In genomic region chr11:33551051-33551450, GRCh38 we compare ENCODE assay signal across 29 cellular contexts.
"Had no signal": no experiment of that assay in that cellular context is flagged by ENCODE, and none has a peak within 500 bp of the region (broad histone marks: within the 10 kb centered on the region; RNA-seq: fewer than 3 reads in every experiment).

No MANE protein-coding gene starts in this region.

- H3K9me3 ChIP-seq: ascending aorta, MG63, Peyer's patch had no signal

- H3K4me3 ChIP-seq: ascending aorta, cardiac muscle cell, MG63, Peyer's patch had no signal

- H3K36me3 ChIP-seq: ascending aorta, cardiac muscle cell, MG63, Peyer's patch, WERI-Rb-1 had no signal

- H3K4me1 ChIP-seq: ascending aorta, Peyer's patch had no signal

- H3K27me3 ChIP-seq: ascending aorta, cardiac muscle cell, MG63, Peyer's patch had no signal

- DNase-seq: activated CD4-positive, alpha-beta T cell treated with anti-CD3 and anti-CD28 coated beads for 1 hour; activated CD4-positive, alpha-beta T cell treated with anti-CD3 and anti-CD28 coated beads for 48 hours; activated CD4-positive, CD25-positive, alpha-beta regulatory T cell; activated CD8-positive, alpha-beta T cell treated with anti-CD3 and anti-CD28 coated beads for 36 hours; activated gamma-delta T cell; activated naive CD4-positive, alpha-beta T cell treated with Interleukin-2 at 50 U/mL for 16 hours; activated naive CD8-positive, alpha-beta T cell treated with anti-CD3 and anti-CD28 coated beads, Interleukin-2, amount 10 ng/mL, durations not matched to agents 7 days and 5 days; activated T-cell treated with anti-CD3 and anti-CD28 coated beads, Interleukin-2, amount 50 U/mL, for 24 hours; amygdala; Karpas-422; KBM-7; MG63; NCI-H1048; NCI-H1105 treated with DMSO at 0.1 percent for 48 hours; NCI-H1436; NCI-H1694 treated with DMSO at 0.1 percent for 48 hours; NCI-H2029; NCI-H345; NCI-H524 treated with DMSO at 0.1 percent for 48 hours; NCI-H748 treated with DMSO at 0.1 percent for 48 hours; NK-92 treated with Interleukin-12 subunit alpha and Interleukin-12 subunit beta, amount 100 ng/mL, for 24 hours; PC-3; Peyer's patch; SIG-M5; T1000; WERI-Rb-1 had no signal

- H3K27ac ChIP-seq: ascending aorta, cardiac muscle cell, Peyer's patch, RWPE1, WERI-Rb-1 had no signal
